Comparison of ENCODE assay signal across 17 cellular contexts in genomic region chr17:75652341-75652740, GRCh38. TPM values are rescaled to one million over a fixed set of nuclear protein-coding genes. Genes with fewer than 3 reads are reported as not detected.
A peak's percentile ranks its signal among the peaks of the same experiment; 100 is the strongest.
DNase-seq lines count a peak whose midpoint lies in the region; ATAC-seq, FAIRE-seq and TF ChIP-seq lines count a peak whose summit lies in the region.
"Had no signal": no experiment of that assay in that cellular context is flagged by ENCODE, and none has a peak within 500 bp of the region (broad histone marks: within the 10 kb centered on the region; RNA-seq: fewer than 3 reads in every experiment).

No MANE protein-coding gene starts in this region.

- no peak for FAIRE-seq in H1 (lab: Jason Lieb, UNC)
- FAIRE-seq in HTR-8/SVneo (lab: Jason Lieb, UNC) = no peak

- H3K79me1 ChIP-seq in H1 (ENCODE audit: low read depth, low read length) = no peaks in the 10 kb centered on the region

- no peak for TF ChIP-seq RAD21 in H1 (IDR thresholded peaks at IDR 0.05 in 1 of 2, conservative IDR thresholded peaks at IDR 0.05 in 1 of 2; ENCODE audit: low read depth in 2 of 2, low read length in 2 of 2)

- H3K36me3 ChIP-seq in H1 (ENCODE audit: control insufficient read depth in 2 of 4, insufficient read depth in 4 of 4, low read length in 3 of 4) = peaks cover 6 to 32% (median 11%) of the 10 kb centered on the region in 4 experiments; a peak in 7 of 8 replicates

- H2BK5ac ChIP-seq in H1 (ENCODE audit: low read depth, low read length) = no peak overlapping the region

- no peak for ATAC-seq in sciatic nerve

- H3K9me3 Mint-ChIP-seq in activated CD4-positive, alpha-beta T cell treated with anti-CD3 and anti-CD28 coated beads, Interleukin-2, amount 10 ng/mL, durations not matched to agents 7 days and 5 days = no peaks in the 10 kb centered on the region
- H3K9me3 Mint-ChIP-seq in activated CD4-positive, alpha-beta T cell treated with anti-CD3 and anti-CD28 coated beads, Interleukin-2, amount 10 ng/mL, durations not matched to agents 24 days and 14 days = no peaks in the 10 kb centered on the region
- H3K9me3 Mint-ChIP-seq: CD4-positive, alpha-beta T cell; GM23338 had no signal

- TF ChIP-seq CTCF in H1 (IDR thresholded peaks at IDR 0.05; ENCODE audit: control extremely low read depth in 1 of 3, insufficient read depth in 1 of 3, low read depth in 1 of 3, low read length in 3 of 3) (no peak), GM10248 (IDR thresholded peaks at IDR 0.05; ENCODE audit: control extremely low read depth, extremely low read depth, low read depth, missing control alignments) (no peak)

- H3K23ac ChIP-seq in H1 (ENCODE audit: insufficient read length) = no peak overlapping the region

- no peak overlapping the region for H2AFZ ChIP-seq in H1 (ENCODE audit: low read length)
- H2AFZ ChIP-seq: GM23338 had no signal

- DNase-seq in activated CD4-positive, alpha-beta T cell treated with anti-CD3 and anti-CD28 coated beads, Interleukin-2, amount 10 ng/mL, durations not matched to agents 7 days and 5 days = no peak
- no peak for DNase-seq in activated CD4-positive, alpha-beta T cell treated with anti-CD3 and anti-CD28 coated beads, Interleukin-2, amount 10 ng/mL, durations not matched to agents 24 days and 14 days
- DNase-seq in H1 (ENCODE audit: low read depth in 1 of 2, low spot score in 2 of 2) (no peak), sciatic nerve (ENCODE audit: low spot score) (peak; percentile 41), epidermal melanocyte (ENCODE audit: insufficient read length, low spot score) (no peak), HTR-8/SVneo (ENCODE audit: insufficient read length, low spot score) (no peak), KG1 (lab: John Stamatoyannopoulos, UW) (no peak), GM10248 (ENCODE audit: extremely low spot score) (no peak)
- DNase-seq: NCI-H1092, Right ventricle myocardium superior had no signal

- 97% methylated on average over 5 of the region's 5 CpGs; no CpG with 5 or more reads in 1 of the 2 experiments for WGBS in H1 (ENCODE audit: extremely low coverage in 1 of 2, insufficient coverage in 1 of 2, insufficient read length in 1 of 2, insufficient replicate concordance in 2 of 2, low coverage in 1 of 2, low lambda C conversion rate in 2 of 2, missing lambda C conversion rate in 1 of 2), 2 experiments

- no peaks in the 10 kb centered on the region for H3K23me2 ChIP-seq in H1 (ENCODE audit: low read depth, low read length)

- H3K14ac ChIP-seq in H1 (ENCODE audit: insufficient read length) = no peak overlapping the region

- no peak overlapping the region for H2BK12ac ChIP-seq in H1 (ENCODE audit: low read depth, low read length)

- no peak overlapping the region; a peak in 1 of 7 replicates for H3K9ac ChIP-seq in H1 (replicated peaks in 1 of 4; ENCODE audit: extremely low read depth in 1 of 4, low read depth in 3 of 4, low read length in 3 of 4)
- H3K9ac ChIP-seq: KMS-11 had no signal

- peak overlapping the region; percentile 25 for H3K27ac Mint-ChIP-seq in activated CD4-positive, alpha-beta T cell treated with anti-CD3 and anti-CD28 coated beads, Interleukin-2, amount 10 ng/mL, durations not matched to agents 7 days and 5 days
- no peak overlapping the region for H3K27ac Mint-ChIP-seq in activated CD4-positive, alpha-beta T cell treated with anti-CD3 and anti-CD28 coated beads, Interleukin-2, amount 10 ng/mL, durations not matched to agents 24 days and 14 days
- H3K27ac Mint-ChIP-seq: CD4-positive, alpha-beta T cell; GM23338 had no signal

- H3K27ac ChIP-seq in H1 (ENCODE audit: low read depth, low read length) = no peak overlapping the region
- H3K27ac ChIP-seq: 22Rv1, KMS-11 had no signal

- no peaks in the 10 kb centered on the region for H3K27me3 Mint-ChIP-seq in activated CD4-positive, alpha-beta T cell treated with anti-CD3 and anti-CD28 coated beads, Interleukin-2, amount 10 ng/mL, durations not matched to agents 7 days and 5 days
- H3K27me3 Mint-ChIP-seq in activated CD4-positive, alpha-beta T cell treated with anti-CD3 and anti-CD28 coated beads, Interleukin-2, amount 10 ng/mL, durations not matched to agents 24 days and 14 days = no peaks in the 10 kb centered on the region
- H3K27me3 Mint-ChIP-seq: B cell; CD4-positive, alpha-beta T cell had no signal

- 0 out of 2 replicates have a peak overlapping the region, but pooled peaks have one; percentile 8 for H4K8ac ChIP-seq in H1 (ENCODE audit: extremely low read depth, insufficient read depth, low read length)

- H2BK15ac ChIP-seq in H1 (ENCODE audit: low read length) = no peak overlapping the region

- no peak overlapping the region for H3K4me2 ChIP-seq in H1 (ENCODE audit: insufficient read depth in 1 of 2, low read depth in 2 of 2, low read length in 2 of 2)
- H3K4me2 ChIP-seq: GM23338, KMS-11 had no signal

- no peak overlapping the region for H2BK20ac ChIP-seq in H1 (ENCODE audit: low read length)

- no peaks in the 10 kb centered on the region for H3K27me3 ChIP-seq in H1 (replicated peaks in 1 of 4; ENCODE audit: control insufficient read depth in 3 of 4, extremely low read depth in 1 of 4, insufficient read depth in 3 of 4, low read length in 3 of 4)

- TF ChIP-seq EP300 in H1 (IDR thresholded peaks at IDR 0.05; ENCODE audit: borderline replicate concordance in 1 of 2, low read depth in 2 of 2, low read length in 2 of 2) = no peak

- H3K4me3 ChIP-seq in H1 (ENCODE audit: extremely low read depth in 1 of 4, insufficient read depth in 2 of 4, low read depth in 3 of 4, low read length in 4 of 4) = no peak overlapping the region
- H3K4me3 ChIP-seq: GM23338 had no signal

- no peak overlapping the region for H2BK120ac ChIP-seq in H1 (replicated peaks; ENCODE audit: low read depth, low read length)

- POLR2A ChIA-PET in activated CD4-positive, alpha-beta T cell treated with anti-CD3 and anti-CD28 coated beads, Interleukin-2, amount 10 ng/mL, durations not matched to agents 7 days and 5 days (lab: Charles Lee) = no interaction called here
- POLR2A ChIA-PET in H1 (lab: Charles Lee; ENCODE audit: partially characterized antibody) = interaction anchor here (0.8 to 2.8 kb wide), 5 partner anchors 11 to 154 kb away, joined by 3 to 12 read pairs (median 3); partner anchors contain the start of genes RECQL5 and SAP30BP
- POLR2A ChIA-PET in GM10248 (lab: Yijun Ruan, JAX) = no interaction called here

- H3K4me1 Mint-ChIP-seq in activated CD4-positive, alpha-beta T cell treated with anti-CD3 and anti-CD28 coated beads, Interleukin-2, amount 10 ng/mL, durations not matched to agents 7 days and 5 days = peaks cover 11% of the 10 kb centered on the region
- H3K4me1 Mint-ChIP-seq in activated CD4-positive, alpha-beta T cell treated with anti-CD3 and anti-CD28 coated beads, Interleukin-2, amount 10 ng/mL, durations not matched to agents 24 days and 14 days = peaks cover 3% of the 10 kb centered on the region
- H3K4me1 Mint-ChIP-seq: GM23338 had no signal

- CTCF ChIA-PET in activated CD4-positive, alpha-beta T cell treated with anti-CD3 and anti-CD28 coated beads, Interleukin-2, amount 10 ng/mL, durations not matched to agents 7 days and 5 days (lab: Charles Lee) = interaction anchor here (1.0 to 1.8 kb wide), 7 partner anchors 10 to 101 kb away, joined by 3 to 9 read pairs (median 3); partner anchors contain the start of genes RECQL5, SAP30BP and SMIM5
- CTCF ChIA-PET in H1 (lab: Charles Lee; ENCODE audit: partially characterized antibody) (interaction anchor here (0.7 to 51.0 kb wide), 12 partner anchors 9 to 137 kb away, joined by 3 to 2200 read pairs (median 8); partner anchors contain the start of genes GALK1, ITGB4, RECQL5 and SAP30BP), GM10248 (lab: Yijun Ruan, JAX) (interaction anchor here (1.2 to 23.7 kb wide), 13 partner anchors 9 to 211 kb away, joined by 3 to 463 read pairs (median 6); partner anchors contain the start of genes GALK1, RECQL5, SAP30BP and SMIM5)

- no peak overlapping the region for H3K4me3 Mint-ChIP-seq in activated CD4-positive, alpha-beta T cell treated with anti-CD3 and anti-CD28 coated beads, Interleukin-2, amount 10 ng/mL, durations not matched to agents 7 days and 5 days
- H3K4me3 Mint-ChIP-seq in activated CD4-positive, alpha-beta T cell treated with anti-CD3 and anti-CD28 coated beads, Interleukin-2, amount 10 ng/mL, durations not matched to agents 24 days and 14 days = no peak overlapping the region
- H3K4me3 Mint-ChIP-seq: B cell; CD4-positive, alpha-beta T cell; GM23338 had no signal

- peaks cover 28% of the 10 kb centered on the region for H3K36me3 Mint-ChIP-seq in activated CD4-positive, alpha-beta T cell treated with anti-CD3 and anti-CD28 coated beads, Interleukin-2, amount 10 ng/mL, durations not matched to agents 7 days and 5 days (ENCODE audit: low read depth)
- H3K36me3 Mint-ChIP-seq in activated CD4-positive, alpha-beta T cell treated with anti-CD3 and anti-CD28 coated beads, Interleukin-2, amount 10 ng/mL, durations not matched to agents 24 days and 14 days (ENCODE audit: low read depth) = peaks cover 23% of the 10 kb centered on the region

- H4K20me1 ChIP-seq in H1 (replicated peaks in 1 of 2; ENCODE audit: control insufficient read depth in 1 of 2, insufficient read depth in 2 of 2, low read length in 2 of 2) = peaks cover 0 to 5% of the 10 kb centered on the region in 2 experiments

- no peak overlapping the region for H3K18ac ChIP-seq in H1 (ENCODE audit: extremely low read depth, low read length)

- no peak for TF ChIP-seq POLR2A in H1 (IDR thresholded peaks at IDR 0.05; ENCODE audit: control extremely low read depth in 1 of 2, low read depth in 2 of 2, low read length in 2 of 2)

- no peak overlapping the region for H4K5ac ChIP-seq in H1 (ENCODE audit: insufficient read length, low read depth, low read length)

- H2AK5ac ChIP-seq in H1 (ENCODE audit: low read depth, low read length) = no peak overlapping the region

- no peak overlapping the region for H3K56ac ChIP-seq in H1 (replicated peaks; ENCODE audit: insufficient read length, low read depth, low read length)

- no peaks in the 10 kb centered on the region for H3K9me3 ChIP-seq in H1 (ENCODE audit: insufficient read depth in 2 of 2, low read depth in 1 of 2, low read length in 1 of 2)

- intact Hi-C loops in activated CD4-positive, alpha-beta T cell treated with anti-CD3 and anti-CD28 coated beads, Interleukin-2, amount 10 ng/mL, durations not matched to agents 24 days and 14 days (cut with micrococcal nuclease) = no loop called here
- intact Hi-C loops in sciatic nerve (cut with DNase I) = no loop called here

- no peaks in the 10 kb centered on the region for H3K79me2 ChIP-seq in H1 (ENCODE audit: control insufficient read depth in 1 of 2, insufficient read depth in 2 of 2, low read length in 2 of 2)

- no peak overlapping the region for H4K91ac ChIP-seq in H1 (replicated peaks; ENCODE audit: insufficient read length, low read length)

- H3K4ac ChIP-seq in H1 (replicated peaks; ENCODE audit: insufficient read length, low read depth, low read length) = no peak overlapping the region

- no peaks in the 10 kb centered on the region for H3K4me1 ChIP-seq in H1 (replicated peaks in 1 of 4; ENCODE audit: control insufficient read depth in 3 of 4, insufficient read depth in 4 of 4, low read length in 3 of 4)

RNA-seq across cellular contexts. Expression of gene RECQL5, which starts 14.6 kb away (rescaled TPM):
- 10 to 100 TPM; 44.7 to 47.1 TPM for total RNA-seq in activated CD4-positive, alpha-beta T cell treated with anti-CD3 and anti-CD28 coated beads, Interleukin-2, amount 10 ng/mL, durations not matched to agents 7 days and 5 days
- 34.2 and 34.4 TPM in 2 replicates for total RNA-seq in activated CD4-positive, alpha-beta T cell treated with anti-CD3 and anti-CD28 coated beads, Interleukin-2, amount 10 ng/mL, durations not matched to agents 24 days and 14 days
- total RNA-seq in H1 (2021; fragmentation: NEBNext Ultra II Directional; extraction: Animal tissue kit (Norgen Biotek cat#: 25700)) = 40.7 and 41.1 TPM in 2 replicates
- polyA plus RNA-seq in H1 (2011; rRNA removed) = 15.1 and 34.9 TPM in 2 replicates
- polyA plus RNA-seq in H1 (2011; cell fraction: cytosol; rRNA removed) = 32.7 TPM
- 166 TPM for polyA plus RNA-seq in H1 (2011; cell fraction: nucleus; rRNA removed)
- polyA plus RNA-seq in H1 (2012, experiment 1 of 2) = 29.1 to 42.9 TPM (median 40.6 TPM) in 4 replicates
- polyA plus RNA-seq in H1 (2012, experiment 2 of 2) = 39.8 TPM
- 27.4 TPM for polyA plus RNA-seq in H1 (2013, experiment 1 of 2)
- 25.6 TPM for polyA plus RNA-seq in H1 (2013, experiment 2 of 2)
- polyA minus RNA-seq in H1 (2011; rRNA and poly(A)+ RNA removed) = 34.6 and 39.9 TPM in 2 replicates
- 35.7 TPM for polyA minus RNA-seq in H1 (2011; cell fraction: cytosol; rRNA and poly(A)+ RNA removed)
- 79.5 TPM for polyA minus RNA-seq in H1 (2011; cell fraction: nucleus; rRNA and poly(A)+ RNA removed)
- 35.2 TPM for total RNA-seq in sciatic nerve

RNA-seq across cellular contexts. Expression of gene SAP30BP, which starts 14.8 kb away (rescaled TPM):
- 10 to 100 TPM; 97.0 to 97.5 TPM for total RNA-seq in activated CD4-positive, alpha-beta T cell treated with anti-CD3 and anti-CD28 coated beads, Interleukin-2, amount 10 ng/mL, durations not matched to agents 7 days and 5 days
- total RNA-seq in activated CD4-positive, alpha-beta T cell treated with anti-CD3 and anti-CD28 coated beads, Interleukin-2, amount 10 ng/mL, durations not matched to agents 24 days and 14 days = 109 and 115 TPM in 2 replicates
- total RNA-seq in H1 (2021; fragmentation: NEBNext Ultra II Directional; extraction: Animal tissue kit (Norgen Biotek cat#: 25700)) = 79.9 and 81.5 TPM in 2 replicates
- polyA plus RNA-seq in H1 (2011; rRNA removed) = 63.3 and 82.1 TPM in 2 replicates
- 88.6 TPM for polyA plus RNA-seq in H1 (2011; cell fraction: cytosol; rRNA removed)
- 167 TPM for polyA plus RNA-seq in H1 (2011; cell fraction: nucleus; rRNA removed)
- polyA plus RNA-seq in H1 (2012, experiment 1 of 2) = 60.3 to 81.1 TPM (median 73.3 TPM) in 4 replicates
- polyA plus RNA-seq in H1 (2012, experiment 2 of 2) = 72.8 TPM
- polyA plus RNA-seq in H1 (2013, experiment 1 of 2) = 55.3 TPM
- 51.7 TPM for polyA plus RNA-seq in H1 (2013, experiment 2 of 2)
- 44.8 and 47.0 TPM in 2 replicates for polyA minus RNA-seq in H1 (2011; rRNA and poly(A)+ RNA removed)
- polyA minus RNA-seq in H1 (2011; cell fraction: cytosol; rRNA and poly(A)+ RNA removed) = 35.2 TPM
- 50.9 TPM for polyA minus RNA-seq in H1 (2011; cell fraction: nucleus; rRNA and poly(A)+ RNA removed)
- total RNA-seq in sciatic nerve = 107 TPM

RNA-seq across cellular contexts. Expression of gene SMIM5, which starts 19.1 kb away (rescaled TPM):
- under 1 TPM; 0.10 to 0.12 TPM for total RNA-seq in activated CD4-positive, alpha-beta T cell treated with anti-CD3 and anti-CD28 coated beads, Interleukin-2, amount 10 ng/mL, durations not matched to agents 7 days and 5 days
- total RNA-seq in activated CD4-positive, alpha-beta T cell treated with anti-CD3 and anti-CD28 coated beads, Interleukin-2, amount 10 ng/mL, durations not matched to agents 24 days and 14 days = 0.14 and 0.38 TPM in 2 replicates
- total RNA-seq in H1 (2021; fragmentation: NEBNext Ultra II Directional; extraction: Animal tissue kit (Norgen Biotek cat#: 25700)) = not detected in 2 replicates
- not detected in 2 replicates for polyA plus RNA-seq in H1 (2011; rRNA removed)
- not detected for polyA plus RNA-seq in H1 (2011; cell fraction: cytosol; rRNA removed)
- 0.14 TPM for polyA plus RNA-seq in H1 (2011; cell fraction: nucleus; rRNA removed)
- 0.07 to 0.79 TPM (median 0.30 TPM) in 4 replicates for polyA plus RNA-seq in H1 (2012, experiment 1 of 2)
- 0.08 TPM for polyA plus RNA-seq in H1 (2012, experiment 2 of 2)
- polyA plus RNA-seq in H1 (2013, experiment 1 of 2) = not detected
- not detected for polyA plus RNA-seq in H1 (2013, experiment 2 of 2)
- not detected in 2 replicates for polyA minus RNA-seq in H1 (2011; rRNA and poly(A)+ RNA removed)
- not detected for polyA minus RNA-seq in H1 (2011; cell fraction: cytosol; rRNA and poly(A)+ RNA removed)
- not detected for polyA minus RNA-seq in H1 (2011; cell fraction: nucleus; rRNA and poly(A)+ RNA removed)
- 12.5 TPM for total RNA-seq in sciatic nerve
- total RNA-seq: GM23338, HepG2 had no signal
- polyA plus RNA-seq: AG04450, HepG2 had no signal
